In the genomic region with DNA sequence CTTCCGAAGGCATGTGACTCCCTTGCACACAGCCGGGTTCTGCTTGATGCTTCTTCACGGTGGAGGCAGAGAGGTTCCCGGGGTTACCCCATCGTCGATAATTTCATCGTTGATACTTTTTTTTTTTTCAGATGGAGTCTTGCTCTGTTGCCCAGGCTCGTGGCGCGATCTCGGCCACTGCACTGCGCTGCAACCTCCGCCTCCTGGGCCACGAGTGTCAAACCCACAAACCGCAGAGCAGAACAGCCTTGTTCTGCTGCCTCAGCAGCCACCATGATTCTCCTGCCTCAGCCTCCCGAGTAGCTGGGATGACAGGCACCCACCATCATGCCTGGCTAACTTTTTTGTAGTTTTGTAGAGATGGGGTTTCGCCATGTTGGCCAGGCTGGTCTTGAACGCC, we compare ENCODE assay signal across 17 cellular contexts. TPM values are rescaled to one million over a fixed set of nuclear protein-coding genes. Genes with fewer than 3 reads are reported as not detected.
"Had no signal": no experiment of that assay in that cellular context is flagged by ENCODE, and none has a peak within 500 bp of the region (broad histone marks: within the 10 kb centered on the region; RNA-seq: fewer than 3 reads in every experiment).

No MANE protein-coding gene starts in this region.

RNA-seq across cellular contexts. Expression of a gene that starts 41.0 kb away (rescaled TPM):
- total RNA-seq: myocyte; naive thymus-derived CD8-positive, alpha-beta T cell; neural crest cell; omental fat pad; osteocyte; pancreas; posterior vena cava; prostate gland; pulmonary artery endothelial cell; right atrium auricular region; sciatic nerve; smooth muscle cell; spleen; suprapubic skin; transverse colon; ureter; vagina had no signal
- polyA plus RNA-seq: naive thymus-derived CD8-positive, alpha-beta T cell; pancreas; smooth muscle cell; spleen had no signal
